ENCODE assay signal across 9 cellular contexts in the genomic region with DNA sequence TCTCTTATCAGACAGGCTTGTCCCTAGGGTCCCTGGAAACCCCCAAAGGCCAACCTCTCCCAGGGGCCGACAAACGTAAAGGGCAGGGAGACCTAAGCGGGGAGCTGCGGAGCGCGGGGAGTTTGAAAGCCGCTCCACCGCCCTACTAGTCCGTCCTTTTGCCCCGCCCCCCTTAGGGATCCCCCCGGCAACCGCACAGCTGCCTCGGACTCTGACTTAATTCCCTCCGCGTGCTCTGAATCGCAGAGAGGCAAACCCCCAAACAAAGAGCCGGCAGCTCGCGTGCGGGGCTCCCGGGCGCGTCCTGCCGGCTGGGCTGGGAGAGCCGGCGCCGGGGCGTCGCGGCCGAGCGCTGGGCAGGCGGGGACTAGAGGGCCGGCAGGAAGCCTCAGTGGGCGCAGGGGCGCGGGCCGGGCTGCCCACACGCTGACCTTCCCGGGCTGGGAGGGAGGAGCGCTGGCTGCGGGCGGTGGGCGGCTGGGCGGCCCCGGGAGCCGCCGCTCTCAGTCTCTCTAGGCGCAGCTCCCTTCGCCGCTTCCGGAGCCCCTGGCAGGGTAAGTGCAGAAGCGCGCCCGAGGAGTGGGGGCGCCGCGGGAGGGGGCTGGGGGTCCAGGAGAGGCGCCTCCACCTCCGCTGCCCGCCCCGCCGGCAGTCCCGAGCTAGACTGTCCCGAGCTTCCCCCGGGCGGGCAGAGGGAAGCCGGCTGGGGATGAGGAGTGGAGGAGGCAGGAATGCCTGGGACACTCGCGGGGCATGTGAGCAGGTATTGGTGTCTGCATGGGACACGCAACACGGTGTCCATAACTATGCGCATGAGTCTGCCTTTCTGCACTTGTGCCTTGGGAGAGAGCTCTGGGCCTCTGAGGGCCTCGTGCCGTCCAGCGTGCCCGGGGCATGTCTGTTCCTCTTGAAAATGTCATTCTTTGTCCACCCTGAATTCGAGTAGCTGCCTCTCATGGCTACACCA. TPM values are rescaled to one million over a fixed set of nuclear protein-coding genes. Genes with fewer than 3 reads are reported as not detected.
A peak's percentile ranks its signal among the peaks of the same experiment; 100 is the strongest.
DNase-seq lines count a peak whose midpoint lies in the region; ATAC-seq and TF ChIP-seq lines count a peak whose summit lies in the region.
"Had no signal": no experiment of that assay in that cellular context is flagged by ENCODE, and none has a peak within 500 bp of the region (broad histone marks: within the 10 kb centered on the region; RNA-seq: fewer than 3 reads in every experiment).

TSS of gene TSPAN11 (plus strand) at position 506 of the 967 bp plus-strand sequence. CDS start 27,244 bp downstream, outside the sequence.

- H3K27ac Mint-ChIP-seq in activated naive CD4-positive, alpha-beta T cell treated with anti-CD3 and anti-CD28 coated beads for 36 hours = no peak within 1 kb of the TSS
- H3K27ac Mint-ChIP-seq in WTC11 = no peak within 1 kb of the TSS
- peak within 1 kb of the TSS; percentile 63 for H3K27ac Mint-ChIP-seq in progenitor cell of endocrine pancreas

- H3K4me1 ChIP-seq in heart left ventricle = peaks cover 0 to 20% (median 2%) of the 10 kb centered on the region in 12 donors

- CTCF ChIA-PET in activated naive CD4-positive, alpha-beta T cell treated with anti-CD3 and anti-CD28 coated beads for 36 hours (lab: Charles Lee) = interaction anchor here (0.5 to 1.0 kb wide), 2 partner anchors 11 to 445 kb away, joined by 3 read pairs; no protein-coding TSS in a partner anchor
- CTCF ChIA-PET in WTC11 (lab: Charles Lee) = interaction anchor here (0.6 to 2.7 kb wide), 12 partner anchors 27 to 174 kb away, joined by 3 to 16 read pairs (median 4); no protein-coding TSS in a partner anchor

- H3K4me3 Mint-ChIP-seq in activated naive CD4-positive, alpha-beta T cell treated with anti-CD3 and anti-CD28 coated beads for 36 hours = no peak within 1 kb of the TSS
- H3K4me3 Mint-ChIP-seq in WTC11 (peak within 1 kb of the TSS; percentile 62), progenitor cell of endocrine pancreas (ENCODE audit: low read depth) (peak within 1 kb of the TSS; percentile 71)

- peak; percentile 12 for DNase-seq in activated naive CD4-positive, alpha-beta T cell treated with anti-CD3 and anti-CD28 coated beads for 36 hours
- DNase-seq in activated naive CD4-positive, alpha-beta T cell (lab: John Stamatoyannopoulos, UW) = no peak
- DNase-seq in WTC11 (ENCODE audit: low spot score) (peak; percentile 79), heart left ventricle (peak in 3 of 5 donors; percentile 31 to 42 (median 33)), progenitor cell of endocrine pancreas (ENCODE audit: low spot score, unreplicated experiment) (peak; percentile 71)
- DNase-seq in activated CD4-positive, CD25-positive, alpha-beta regulatory T cell (lab: John Stamatoyannopoulos, UW) = no peak

- no peaks in the 10 kb centered on the region for H3K36me3 Mint-ChIP-seq in activated naive CD4-positive, alpha-beta T cell treated with anti-CD3 and anti-CD28 coated beads for 36 hours (ENCODE audit: low read depth)
- H3K36me3 Mint-ChIP-seq in WTC11 = peaks cover 3% of the 10 kb centered on the region; the same call in 1 of the 2 replicates
- H3K36me3 Mint-ChIP-seq in progenitor cell of endocrine pancreas (ENCODE audit: insufficient read depth) = no peaks in the 10 kb centered on the region

- POLR2A ChIA-PET in WTC11 (lab: Charles Lee) = interaction anchor here (0.8 to 1.3 kb wide), 2 partner anchors 9 to 59 kb away, joined by 5 to 6 read pairs; no protein-coding TSS in a partner anchor

- peak; percentile 78 for ATAC-seq in WTC11
- peak in 3 of 4 donors; percentile 47 to 83 (median 68) for ATAC-seq in heart left ventricle
- ATAC-seq in HG02981 (IDR thresholded peaks at IDR 0.05; ENCODE audit: unreplicated experiment) = no peak
- no peak for ATAC-seq in GM18498 (IDR thresholded peaks at IDR 0.05; ENCODE audit: unreplicated experiment)

- intact Hi-C loops in activated naive CD4-positive, alpha-beta T cell treated with anti-CD3 and anti-CD28 coated beads for 36 hours (cut with micrococcal nuclease) = loop anchor here (2.0 kb wide), 1 partner anchor 76 kb away; no protein-coding TSS in a partner anchor
- intact Hi-C loops in heart left ventricle (cut with DNase I) = no loop called here

- H3K4me3 ChIP-seq in heart left ventricle = peak within 1 kb of the TSS; percentile 30 to 56 (median 46)

- H3K9me3 ChIP-seq in heart left ventricle = no peaks in the 10 kb centered on the region

- WGBS in heart left ventricle, 4 donors = 7 to 17% (median 10%) methylated on average over 45 to 78 of the region's 78 CpGs

- no peaks in the 10 kb centered on the region for H3K36me3 ChIP-seq in heart left ventricle

- TF ChIP-seq CTCF in WTC11 (IDR thresholded peaks at IDR 0.05) (no peak), heart left ventricle (IDR thresholded peaks at IDR 0.05) (peak in 1 of 12 donors; percentile 2), progenitor cell of endocrine pancreas (IDR thresholded peaks at IDR 0.05; ENCODE audit: unreplicated experiment) (no peak)

- H3K4me1 Mint-ChIP-seq in activated naive CD4-positive, alpha-beta T cell treated with anti-CD3 and anti-CD28 coated beads for 36 hours (ENCODE audit: low read depth) = no peaks in the 10 kb centered on the region
- H3K4me1 Mint-ChIP-seq in WTC11 (peaks cover 45% of the 10 kb centered on the region), progenitor cell of endocrine pancreas (ENCODE audit: low read depth) (peaks cover 13% of the 10 kb centered on the region)

- H3K27ac ChIP-seq in heart left ventricle = peak within 1 kb of the TSS in 4 of 12 donors; percentile 22 to 44 (median 30)

- H3K27me3 Mint-ChIP-seq in activated naive CD4-positive, alpha-beta T cell treated with anti-CD3 and anti-CD28 coated beads for 36 hours (ENCODE audit: low read depth) = peaks cover 39% of the 10 kb centered on the region
- H3K27me3 Mint-ChIP-seq in WTC11 (ENCODE audit: low read depth) (peaks cover 46% of the 10 kb centered on the region), progenitor cell of endocrine pancreas (peaks cover 57% of the 10 kb centered on the region)

- H3K27me3 ChIP-seq in heart left ventricle = peaks cover 0 to 29% (median 9%) of the 10 kb centered on the region in 9 donors

- no peaks in the 10 kb centered on the region for H3K9me3 Mint-ChIP-seq in activated naive CD4-positive, alpha-beta T cell treated with anti-CD3 and anti-CD28 coated beads for 36 hours
- no peaks in the 10 kb centered on the region for H3K9me3 Mint-ChIP-seq in WTC11
- no peaks in the 10 kb centered on the region for H3K9me3 Mint-ChIP-seq in progenitor cell of endocrine pancreas (ENCODE audit: low read depth)

- TF ChIP-seq POLR2A in heart left ventricle (IDR thresholded peaks at IDR 0.05) = no peak

TF ChIP-seq in WTC11, 78 proteins besides CTCF, POLR2A, EP300 and RAD21 (continues in another document):
- TF ChIP-seq NFE2L1 (CRISPR knock-in tag; IDR thresholded peaks at IDR 0.05) (no peak), CREM (CRISPR knock-in tag; IDR thresholded peaks at IDR 0.05) (no peak), FOXP4 (CRISPR knock-in tag; IDR thresholded peaks at IDR 0.05) (no peak), ETV6 (CRISPR knock-in tag; IDR thresholded peaks at IDR 0.05) (0 out of 2 replicates have a peak, but pooled peaks have one; percentile 52), HMGA2 (CRISPR knock-in tag; IDR thresholded peaks at IDR 0.05) (no peak), PRRX2 (CRISPR knock-in tag; IDR thresholded peaks at IDR 0.05) (no peak), ZNF317 (CRISPR knock-in tag; IDR thresholded peaks at IDR 0.05; ENCODE audit: borderline replicate concordance, low read depth) (no peak), IRF1 (CRISPR knock-in tag; IDR thresholded peaks at IDR 0.05) (peak; percentile 40; the same call in 1 of the 2 replicates), KAT7 (CRISPR knock-in tag; IDR thresholded peaks at IDR 0.05; ENCODE audit: borderline replicate concordance) (0 out of 2 replicates have a peak, but pooled peaks have one; percentile 47), ZNF423 (CRISPR knock-in tag; IDR thresholded peaks at IDR 0.05) (no peak)
- TF ChIP-seq, protein P1, sequence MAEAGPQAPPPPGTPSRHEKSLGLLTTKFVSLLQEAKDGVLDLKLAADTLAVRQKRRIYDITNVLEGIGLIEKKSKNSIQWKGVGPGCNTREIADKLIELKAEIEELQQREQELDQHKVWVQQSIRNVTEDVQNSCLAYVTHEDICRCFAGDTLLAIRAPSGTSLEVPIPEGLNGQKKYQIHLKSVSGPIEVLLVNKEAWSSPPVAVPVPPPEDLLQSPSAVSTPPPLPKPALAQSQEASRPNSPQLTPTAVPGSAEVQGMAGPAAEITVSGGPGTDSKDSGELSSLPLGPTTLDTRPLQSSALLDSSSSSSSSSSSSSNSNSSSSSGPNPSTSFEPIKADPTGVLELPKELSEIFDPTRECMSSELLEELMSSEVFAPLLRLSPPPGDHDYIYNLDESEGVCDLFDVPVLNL (CRISPR knock-in tag; IDR thresholded peaks at IDR 0.05; ENCODE audit: borderline replicate concordance, low read depth) = no peak

RNA-seq across cellular contexts. Expression of gene TSPAN11, which starts in this region (rescaled TPM):
- total RNA-seq in activated naive CD4-positive, alpha-beta T cell treated with anti-CD3 and anti-CD28 coated beads for 36 hours = not detected
- 4.6 to 6.1 TPM (median 5.3 TPM) in 3 replicates for total RNA-seq in WTC11 (2021)
- 1 to 10 TPM in 8 of 9 donors, under 1 TPM in 1; 0.79 to 4.2 (median 2.0) TPM for total RNA-seq in heart left ventricle
- under 1 TPM; 0.49 to 0.61 TPM for polyA plus RNA-seq in heart left ventricle
- 17.5 and 24.1 TPM in 2 replicates for total RNA-seq in progenitor cell of endocrine pancreas
- total RNA-seq: activated CD8-positive, alpha-beta memory T cell treated with anti-CD3 and anti-CD28 coated beads for 36 hours had no signal

Comparison
In these comparisons a context has a peak if more than half of its experiments do, and no peak if none do; other contexts are left out.
1. Peak in DNase-seq in activated naive CD4-positive, alpha-beta T cell treated with anti-CD3 and anti-CD28 coated beads for 36 hours; RNA of the gene not detected or under 1 TPM.
2. DNase-seq: peak in WTC11 (single experiment), heart left ventricle (3 of 5) and progenitor cell of endocrine pancreas (single experiment); none in activated naive CD4-positive, alpha-beta T cell (0 of 4) and activated CD4-positive, CD25-positive, alpha-beta regulatory T cell (0 of 4).
3. ATAC-seq: peak in WTC11 (single experiment) and heart left ventricle (3 of 4); none in HG02981 (single experiment) and GM18498 (single experiment).